Comparison of ENCODE assay signal across 1 cellular context in the genomic region with DNA sequence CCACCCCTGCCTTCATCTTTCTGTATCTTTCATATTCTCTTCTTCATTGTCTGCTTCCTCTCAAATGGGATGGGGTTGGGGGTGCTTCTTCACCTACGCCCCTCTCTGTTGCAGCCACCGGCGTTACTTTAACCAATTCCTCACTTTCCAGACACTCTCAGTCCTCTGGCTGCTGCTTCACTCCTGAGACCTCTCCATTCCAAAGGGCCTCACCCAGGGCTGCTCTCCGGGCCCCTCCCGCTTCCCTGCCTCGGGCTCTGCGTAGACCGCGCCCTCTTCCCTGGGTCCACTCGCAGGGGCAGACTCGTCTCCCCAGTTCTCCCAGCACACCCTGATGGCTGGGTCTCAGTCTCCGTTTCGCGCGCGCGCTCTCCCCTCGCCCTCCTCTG.
TF ChIP-seq lines count a peak whose summit lies in the region.

No MANE protein-coding gene starts in this region.

TF ChIP-seq in HepG2, 621 proteins besides CTCF, POLR2A, EP300 and RAD21 (continued from another document):
- TF ChIP-seq, protein P1, sequence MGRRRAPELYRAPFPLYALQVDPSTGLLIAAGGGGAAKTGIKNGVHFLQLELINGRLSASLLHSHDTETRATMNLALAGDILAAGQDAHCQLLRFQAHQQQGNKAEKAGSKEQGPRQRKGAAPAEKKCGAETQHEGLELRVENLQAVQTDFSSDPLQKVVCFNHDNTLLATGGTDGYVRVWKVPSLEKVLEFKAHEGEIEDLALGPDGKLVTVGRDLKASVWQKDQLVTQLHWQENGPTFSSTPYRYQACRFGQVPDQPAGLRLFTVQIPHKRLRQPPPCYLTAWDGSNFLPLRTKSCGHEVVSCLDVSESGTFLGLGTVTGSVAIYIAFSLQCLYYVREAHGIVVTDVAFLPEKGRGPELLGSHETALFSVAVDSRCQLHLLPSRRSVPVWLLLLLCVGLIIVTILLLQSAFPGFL (CRISPR knock-in tag; IDR thresholded peaks at IDR 0.05): no peak
- TF ChIP-seq, protein P2, sequence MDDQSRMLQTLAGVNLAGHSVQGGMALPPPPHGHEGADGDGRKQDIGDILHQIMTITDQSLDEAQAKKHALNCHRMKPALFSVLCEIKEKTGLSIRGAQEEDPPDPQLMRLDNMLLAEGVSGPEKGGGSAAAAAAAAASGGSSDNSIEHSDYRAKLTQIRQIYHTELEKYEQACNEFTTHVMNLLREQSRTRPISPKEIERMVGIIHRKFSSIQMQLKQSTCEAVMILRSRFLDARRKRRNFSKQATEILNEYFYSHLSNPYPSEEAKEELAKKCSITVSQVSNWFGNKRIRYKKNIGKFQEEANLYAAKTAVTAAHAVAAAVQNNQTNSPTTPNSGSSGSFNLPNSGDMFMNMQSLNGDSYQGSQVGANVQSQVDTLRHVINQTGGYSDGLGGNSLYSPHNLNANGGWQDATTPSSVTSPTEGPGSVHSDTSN (CRISPR knock-in tag; IDR thresholded peaks at IDR 0.05; ENCODE audit: borderline replicate concordance): no peak
- TF ChIP-seq HNRNPH1 (optimal IDR thresholded peaks at IDR 0.05; ENCODE audit: low read depth, low read length) (no peak), ZNF138 (CRISPR knock-in tag; IDR thresholded peaks at IDR 0.05; ENCODE audit: low read depth) (no peak)
